In the genomic region with DNA sequence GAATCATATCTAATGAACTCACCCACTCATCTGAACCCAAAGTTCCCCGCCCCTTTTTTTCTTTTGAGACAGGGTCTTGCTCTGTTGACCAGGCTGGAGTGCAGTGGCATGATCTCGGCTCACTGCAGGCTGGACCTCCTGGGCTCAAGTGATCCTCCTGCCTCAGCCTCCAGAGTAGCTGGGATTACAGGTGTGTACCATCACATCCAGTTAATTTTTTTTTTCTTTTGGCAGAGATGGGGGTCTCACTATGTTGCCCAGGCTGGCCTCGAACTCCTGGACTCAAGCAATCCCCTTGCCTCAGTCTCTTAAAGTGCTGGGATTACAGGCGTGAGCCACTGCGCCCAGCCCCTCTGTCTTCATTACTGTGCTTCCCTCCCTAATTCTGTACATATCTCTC, we compare ENCODE assay signal across 1 cellular context.
A peak's percentile ranks its signal among the peaks of the same experiment; 100 is the strongest.
TF ChIP-seq lines count a peak whose summit lies in the region.

No MANE protein-coding gene starts in this region.

TF ChIP-seq in HEK293, 187 proteins besides CTCF, POLR2A, EP300 and RAD21:
- peak; percentile 32; the same call in 1 of the 2 replicates for TF ChIP-seq ZNF121 (tag by site-specific recombination; IDR thresholded peaks at IDR 0.05)
